In the genomic region with DNA sequence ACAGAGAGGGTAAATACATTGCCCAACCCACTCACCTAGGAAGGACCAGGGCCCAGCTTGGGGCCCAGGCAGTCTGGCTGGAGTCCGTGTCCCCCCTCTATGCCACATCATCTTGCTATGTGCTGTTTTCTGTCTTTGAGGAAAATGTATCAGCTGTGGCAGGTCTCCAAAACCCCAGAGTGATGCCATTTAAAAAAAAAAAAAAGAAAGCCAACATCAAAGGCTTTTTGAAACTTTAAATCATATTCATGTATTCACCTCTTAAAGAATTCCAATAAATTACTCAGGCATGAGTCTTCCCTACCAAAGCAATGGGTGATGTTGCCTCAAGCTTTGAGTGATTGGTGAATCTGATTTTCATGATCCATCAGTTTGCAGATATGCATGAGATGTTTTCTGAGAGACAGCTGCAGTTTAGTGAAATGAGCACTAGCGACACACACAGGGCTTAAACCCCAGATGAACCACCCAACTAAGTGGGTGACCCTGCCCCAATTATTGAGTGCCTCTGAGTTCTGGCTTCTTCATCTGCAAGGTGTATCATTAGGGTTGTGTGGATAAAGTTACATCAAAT, we compare ENCODE assay signal across 20 cellular contexts. TPM values are rescaled to one million over a fixed set of nuclear protein-coding genes. Genes with fewer than 3 reads are reported as not detected.
A peak's percentile ranks its signal among the peaks of the same experiment; 100 is the strongest.
DNase-seq lines count a peak whose midpoint lies in the region; ATAC-seq and TF ChIP-seq lines count a peak whose summit lies in the region.
"Had no signal": no experiment of that assay in that cellular context is flagged by ENCODE, and none has a peak within 500 bp of the region (broad histone marks: within the 10 kb centered on the region; RNA-seq: fewer than 3 reads in every experiment).

No MANE protein-coding gene starts in this region.

- H3K9me3 Mint-ChIP-seq in osteocyte (ENCODE audit: unreplicated experiment): no peaks in the 10 kb centered on the region
- H3K9me3 Mint-ChIP-seq: activated naive CD8-positive, alpha-beta T cell treated with anti-CD3 and anti-CD28 coated beads, Interleukin-2, amount 50 U/mL, for 24 hours; activated T-cell treated with anti-CD3 and anti-CD28 coated beads, Interleukin-2, amount 50 U/mL, for 72 hours had no signal

- intact Hi-C loops in PC-3 (cut with micrococcal nuclease): no loop called here

- H3K27me3 Mint-ChIP-seq in osteocyte (ENCODE audit: unreplicated experiment): no peaks in the 10 kb centered on the region

- H3K9ac ChIP-seq in PC-3 (ENCODE audit: low read length): peak overlapping the region; percentile 80

- H3K9me2 ChIP-seq in PC-3 (replicated peaks; ENCODE audit: low read length): no peaks in the 10 kb centered on the region

- CTCF ChIA-PET in PC-3 (lab: Charles Lee): interaction anchor here (0.6 kb wide), 1 partner anchor 138 kb away, joined by 3 read pairs; no protein-coding TSS in a partner anchor

- no peak overlapping the region for H3K27ac Mint-ChIP-seq in osteocyte (ENCODE audit: unreplicated experiment)
- H3K27ac Mint-ChIP-seq: activated naive CD8-positive, alpha-beta T cell treated with anti-CD3 and anti-CD28 coated beads, Interleukin-2, amount 50 U/mL, for 24 hours; activated T-cell treated with anti-CD3 and anti-CD28 coated beads, Interleukin-2, amount 50 U/mL, for 72 hours had no signal

- no peaks in the 10 kb centered on the region for H3K27me3 ChIP-seq in PC-3 (ENCODE audit: low read length)

- H3K79me2 ChIP-seq in PC-3 (ENCODE audit: low read length): peaks cover 29% of the 10 kb centered on the region

- H3F3A ChIP-seq in PC-3 (ENCODE audit: low read length, unreplicated experiment): peaks cover 25% of the 10 kb centered on the region

- peaks cover 28% of the 10 kb centered on the region for H3K4me1 Mint-ChIP-seq in osteocyte (ENCODE audit: unreplicated experiment)

- peak overlapping the region; percentile 88 for H3K4me2 ChIP-seq in PC-3 (ENCODE audit: low read length)

- no peaks in the 10 kb centered on the region for H3K36me3 Mint-ChIP-seq in osteocyte (ENCODE audit: unreplicated experiment)

- TF ChIP-seq CTCF in PC-3 (conservative IDR thresholded peaks at IDR 0.05; ENCODE audit: low read depth, low read length): peak; percentile 41
- no peak for TF ChIP-seq CTCF in coronary artery (IDR thresholded peaks at IDR 0.05)
- no peak for TF ChIP-seq CTCF in osteocyte (IDR thresholded peaks at IDR 0.05)

- H4K20me1 ChIP-seq in PC-3 (ENCODE audit: low read length): peaks cover 22% of the 10 kb centered on the region

- no peaks in the 10 kb centered on the region for H3K9me3 ChIP-seq in PC-3 (ENCODE audit: low read length)

- POLR2A ChIA-PET in PC-3 (lab: Charles Lee; ENCODE audit: unreplicated experiment): interaction anchor here (0.6 to 1.2 kb wide), 5 partner anchors 37 to 138 kb away, joined by 3 to 14 read pairs (median 4); no protein-coding TSS in a partner anchor

- BruUV-seq in PC-3 (replicated peaks; lab: Mats Ljungman, UMichigan): no TSS peak

- H3K4me1 ChIP-seq in PC-3 (ENCODE audit: insufficient read depth, low read length): peaks cover 58% of the 10 kb centered on the region

- H3K4me3 Mint-ChIP-seq in osteocyte (ENCODE audit: unreplicated experiment): no peak overlapping the region
- H3K4me3 Mint-ChIP-seq: activated naive CD8-positive, alpha-beta T cell treated with anti-CD3 and anti-CD28 coated beads, Interleukin-2, amount 50 U/mL, for 24 hours; activated T-cell treated with anti-CD3 and anti-CD28 coated beads, Interleukin-2, amount 50 U/mL, for 72 hours had no signal

- H3K36me3 ChIP-seq in PC-3 (ENCODE audit: low read depth, low read length): peaks cover 24% of the 10 kb centered on the region

- no peak overlapping the region for H2AFZ ChIP-seq in PC-3 (ENCODE audit: low read length)

- H3K27ac ChIP-seq in PC-3 (ENCODE audit: low read length) (peak overlapping the region; percentile 98), coronary artery (no peak overlapping the region)

- ATAC-seq in PC-3 (peak; percentile 3), GM18861 (IDR thresholded peaks at IDR 0.05; ENCODE audit: unreplicated experiment) (no peak), HG02678 (IDR thresholded peaks at IDR 0.05; ENCODE audit: unreplicated experiment) (no peak)
- ATAC-seq: activated naive CD8-positive, alpha-beta T cell treated with anti-CD3 and anti-CD28 coated beads, Interleukin-2, amount 50 U/mL, for 24 hours; activated T-cell treated with anti-CD3 and anti-CD28 coated beads, Interleukin-2, amount 50 U/mL, for 72 hours; GM12878 had no signal

- H3K4me3 ChIP-seq in PC-3 (ENCODE audit: low read length): peak overlapping the region; percentile 74
- no peak overlapping the region for H3K4me3 ChIP-seq in coronary artery
- H3K4me3 ChIP-seq: GM12878 had no signal

- DNase-seq in GM04504 (ENCODE audit: low read depth) (peak; percentile 48), PC-3 (peak; percentile 93), coronary artery (ENCODE audit: low spot score) (peak; percentile 5), osteocyte (ENCODE audit: extremely low spot score, unreplicated experiment) (peak; percentile 32), NCI-H446 treated with DMSO at 0.1 percent for 48 hours (lab: John Stamatoyannopoulos, UW) (no peak), NCI-H187 treated with DMSO at 0.1 percent for 48 hours (lab: John Stamatoyannopoulos, UW) (no peak)
- DNase-seq: activated CD4-positive, alpha-beta T cell treated with anti-CD3 and anti-CD28 coated beads for 48 hours; activated naive CD8-positive, alpha-beta T cell treated with anti-CD3 and anti-CD28 coated beads, Interleukin-2, amount 50 U/mL, for 24 hours; activated T-cell treated with anti-CD3 and anti-CD28 coated beads, Interleukin-2, amount 50 U/mL, for 72 hours; glutamatergic neuron; kidney; MM.1S; NCI-H2029; RPMI8226; T1000 had no signal

RNA-seq across cellular contexts. Expression of a gene that starts 6.1 kb away (rescaled TPM):
- total RNA-seq in PC-3 (2014; rRNA removed) (1,688 and 2,042 TPM in 2 replicates), osteocyte (0.50 and 0.83 TPM in 2 replicates)
- total RNA-seq: activated T-cell treated with anti-CD3 and anti-CD28 coated beads, Interleukin-2, amount 50 U/mL, for 72 hours; kidney had no signal

RNA-seq across cellular contexts. Expression of a gene that starts 10.8 kb away (rescaled TPM):
- total RNA-seq in PC-3 (2014; rRNA removed) (0.98 and 1.2 TPM in 2 replicates), osteocyte (0.24 TPM in 2 replicates)

RNA-seq across cellular contexts. Expression of a gene that starts 35.9 kb away (rescaled TPM):
- total RNA-seq in PC-3 (2014; rRNA removed) (0.33 and 1.1 TPM in 2 replicates), osteocyte (not detected in 2 replicates)
- total RNA-seq: activated T-cell treated with anti-CD3 and anti-CD28 coated beads, Interleukin-2, amount 50 U/mL, for 72 hours; chondrocyte; Daoy; GM12878; kidney had no signal

RNA-seq across cellular contexts. Expression of a gene that starts 52.2 kb away (rescaled TPM):
- total RNA-seq in PC-3 (2014; rRNA removed) (2,144 and 2,979 TPM in 2 replicates), osteocyte (168 and 178 TPM in 2 replicates)

Comparison
In these comparisons a context has a peak if more than half of its experiments do, and no peak if none do; other contexts are left out.
1. DNase-seq: peak in GM04504 (single experiment), PC-3 (single experiment), coronary artery (single experiment) and osteocyte (single experiment); none in NCI-H446 treated with DMSO at 0.1 percent for 48 hours (single experiment) and NCI-H187 treated with DMSO at 0.1 percent for 48 hours (single experiment).
2. RNA of a gene that starts 6.1 kb away (total RNA-seq): 1,688 to 2,042 TPM in PC-3; 0.50 to 0.83 TPM in osteocyte; every median in the first group is over 100 times any median in the second.